In genomic region chr11:17430616-17431015, GRCh38 we compare ENCODE assay signal across 36 cellular contexts. TPM values are rescaled to one million over a fixed set of nuclear protein-coding genes. Genes with fewer than 3 reads are reported as not detected.
"Had no signal": no experiment of that assay in that cellular context is flagged by ENCODE, and none has a peak within 500 bp of the region (broad histone marks: within the 10 kb centered on the region; RNA-seq: fewer than 3 reads in every experiment).

No MANE protein-coding gene starts in this region.

- H3K4me3 ChIP-seq: body of pancreas, heart left ventricle, psoas muscle, sigmoid colon, thyroid gland, upper lobe of right lung had no signal

- H3K4me1 Mint-ChIP-seq: activated naive CD4-positive, alpha-beta T cell treated with anti-CD3 and anti-CD28 coated beads, Interleukin-2, amount 50 U/mL, for 24 hours; activated naive CD8-positive, alpha-beta T cell treated with anti-CD3 and anti-CD28 coated beads, Interleukin-2, amount 50 U/mL, for 24 hours; immature natural killer cell; naive B cell; stimulated activated memory B cell treated with anti-CD40 and anti-IgM and Interleukin-4, amounts not matched to agents 10 μg/mL and 1 μg/mL and 100 μg/mL, for 72 hours; stimulated activated naive CD8-positive, alpha-beta T cell treated with anti-CD3 and anti-CD28 coated beads, Interleukin-15, amount 100 ng/mL, for 72 hours; T-cell had no signal

- H3K36me3 ChIP-seq: heart left ventricle, sigmoid colon, thyroid gland, upper lobe of right lung had no signal

- H3K4me3 Mint-ChIP-seq: activated CD8-positive, alpha-beta memory T cell treated with anti-CD3 and anti-CD28 coated beads, Interleukin-2, amount 10 ng/mL, durations not matched to agents 7 days and 5 days; activated CD8-positive, alpha-beta T cell treated with anti-CD3 and anti-CD28 coated beads, Interleukin-2, amount 10 ng/mL, durations not matched to agents 7 days and 5 days; activated naive CD4-positive, alpha-beta T cell treated with anti-CD3 and anti-CD28 coated beads, Interleukin-2, amount 50 U/mL, for 24 hours; activated naive CD8-positive, alpha-beta T cell treated with anti-CD3 and anti-CD28 coated beads, Interleukin-2, amount 50 U/mL, for 24 hours; immature natural killer cell; mesothelial cell of epicardium; naive B cell; stimulated activated memory B cell treated with anti-CD40 and anti-IgM and Interleukin-4, amounts not matched to agents 10 μg/mL and 1 μg/mL and 100 μg/mL, for 72 hours; stimulated activated naive CD8-positive, alpha-beta T cell treated with anti-CD3 and anti-CD28 coated beads, Interleukin-15, amount 100 ng/mL, for 72 hours; T-cell; T-helper 2 cell treated with Interferon-gamma antibody and Interleukin-4, amounts not matched to agents 5 μg/mL and 100 μg/mL, for 36 hours had no signal

- H3K36me3 Mint-ChIP-seq: activated CD8-positive, alpha-beta memory T cell treated with anti-CD3 and anti-CD28 coated beads, Interleukin-2, amount 10 ng/mL, durations not matched to agents 7 days and 5 days; activated naive CD4-positive, alpha-beta T cell treated with anti-CD3 and anti-CD28 coated beads, Interleukin-2, amount 50 U/mL, for 24 hours; immature natural killer cell; mesothelial cell of epicardium; naive B cell; stimulated activated memory B cell treated with anti-CD40 and anti-IgM and Interleukin-4, amounts not matched to agents 10 μg/mL and 1 μg/mL and 100 μg/mL, for 72 hours; T-cell had no signal

- H3K27me3 ChIP-seq: body of pancreas, thyroid gland, upper lobe of right lung had no signal

- H3K27ac ChIP-seq: body of pancreas, heart left ventricle, parathyroid adenoma, sigmoid colon, thyroid gland, upper lobe of right lung had no signal

- H3K9me3 ChIP-seq: body of pancreas, heart left ventricle, psoas muscle, sigmoid colon, thyroid gland, upper lobe of right lung had no signal

- H3K27ac Mint-ChIP-seq: activated CD8-positive, alpha-beta memory T cell treated with anti-CD3 and anti-CD28 coated beads, Interleukin-2, amount 10 ng/mL, durations not matched to agents 7 days and 5 days; activated CD8-positive, alpha-beta T cell treated with anti-CD3 and anti-CD28 coated beads, Interleukin-2, amount 10 ng/mL, durations not matched to agents 7 days and 5 days; activated naive CD4-positive, alpha-beta T cell treated with anti-CD3 and anti-CD28 coated beads, Interleukin-2, amount 50 U/mL, for 24 hours; activated naive CD8-positive, alpha-beta T cell treated with anti-CD3 and anti-CD28 coated beads, Interleukin-2, amount 50 U/mL, for 24 hours; activated T-helper 2 cell treated with anti-CD3 and anti-CD28 coated beads, Interferon-gamma antibody, Interleukin-2, Interleukin-4, amounts not matched to agents 10 μg/mL and 5 μg/mL and 100 μg/mL, durations not matched to agents 14 hours and 24 hours and 36 hours; immature natural killer cell; mesothelial cell of epicardium; naive B cell; stimulated activated memory B cell treated with anti-CD40 and anti-IgM and Interleukin-4, amounts not matched to agents 10 μg/mL and 1 μg/mL and 100 μg/mL, for 72 hours; T-cell; T-helper 2 cell treated with Interferon-gamma antibody and Interleukin-4, amounts not matched to agents 5 μg/mL and 100 μg/mL, for 36 hours had no signal

- H3K9ac ChIP-seq: parathyroid adenoma had no signal

- H2AFZ ChIP-seq: parathyroid adenoma had no signal

- H3K4me1 ChIP-seq: body of pancreas, heart left ventricle, parathyroid adenoma, sigmoid colon, thyroid gland, upper lobe of right lung had no signal

- H3K9me3 Mint-ChIP-seq: activated naive CD4-positive, alpha-beta T cell treated with anti-CD3 and anti-CD28 coated beads, Interleukin-2, amount 50 U/mL, for 24 hours; activated naive CD8-positive, alpha-beta T cell treated with anti-CD3 and anti-CD28 coated beads, Interleukin-2, amount 50 U/mL, for 24 hours; activated T-helper 2 cell treated with anti-CD3 and anti-CD28 coated beads, Interferon-gamma antibody, Interleukin-2, Interleukin-4, amounts not matched to agents 10 μg/mL and 5 μg/mL and 100 μg/mL, durations not matched to agents 14 hours and 24 hours and 36 hours; immature natural killer cell; mesothelial cell of epicardium; naive B cell; stimulated activated memory B cell treated with anti-CD40 and anti-IgM and Interleukin-4, amounts not matched to agents 10 μg/mL and 1 μg/mL and 100 μg/mL, for 72 hours; stimulated activated naive CD8-positive, alpha-beta T cell treated with anti-CD3 and anti-CD28 coated beads, Interleukin-15, amount 100 ng/mL, for 72 hours; T-cell had no signal

- DNase-seq: activated CD4-positive, alpha-beta T cell treated with anti-CD3 and anti-CD28 coated beads for 1 hour; activated CD4-positive, alpha-beta T cell treated with anti-CD3 and anti-CD28 coated beads, Interleukin-2, amount 50 U/mL, for 1 hour; activated CD8-positive, alpha-beta memory T cell treated with anti-CD3 and anti-CD28 coated beads, Interleukin-2, amount 10 ng/mL, durations not matched to agents 7 days and 5 days; activated CD8-positive, alpha-beta T cell treated with anti-CD3 and anti-CD28 coated beads, Interleukin-2, amount 10 ng/mL, durations not matched to agents 7 days and 5 days; activated naive CD8-positive, alpha-beta T cell treated with anti-CD3 and anti-CD28 coated beads, Interleukin-2, amount 50 U/mL, for 24 hours; activated T-cell treated with anti-CD3 and anti-CD28 coated beads, Interleukin-2, amount 50 U/mL, for 48 hours; amygdala; body of pancreas; cerebellar nuclear complex; cortex of kidney; heart left ventricle; hypothalamus; immature natural killer cell; kidney; naive B cell; occipital lobe; sigmoid colon; small intestine; stimulated activated CD4-positive, alpha-beta T cell treated with anti-CD3 and anti-CD28 coated beads, Interleukin-1b, Interleukin-23, amount 100 ng/mL, for 48 hours; stimulated activated CD4-positive, alpha-beta T cell treated with anti-CD3 and anti-CD28 coated beads, Interleukin-4, amount 100 ng/mL, for 4 hours; stimulated activated CD8-positive, alpha-beta memory T cell treated with anti-CD3 and anti-CD28 coated beads, Interleukin-4, amount 100 ng/mL, for 48 hours; stimulated activated naive CD8-positive, alpha-beta T cell treated with anti-CD3 and anti-CD28 coated beads, Interleukin-15, amount 100 ng/mL, for 72 hours; substantia nigra; T-cell; thyroid gland; upper lobe of right lung had no signal

- H3K27me3 Mint-ChIP-seq: activated naive CD4-positive, alpha-beta T cell treated with anti-CD3 and anti-CD28 coated beads, Interleukin-2, amount 50 U/mL, for 24 hours; stimulated activated naive CD8-positive, alpha-beta T cell treated with anti-CD3 and anti-CD28 coated beads, Interleukin-15, amount 100 ng/mL, for 72 hours had no signal

RNA-seq across cellular contexts. Expression of gene KCNJ11, which starts 42.2 kb away (rescaled TPM):
- total RNA-seq: endothelial cell of umbilical vein, fibroblast of lung, fibroblast of villous mesenchyme had no signal
- polyA plus RNA-seq: fibroblast of lung, immature natural killer cell had no signal

RNA-seq across cellular contexts. Expression of gene ABCC8, which starts 46.0 kb away (rescaled TPM):
- total RNA-seq: endothelial cell of umbilical vein, fibroblast of lung, fibroblast of villous mesenchyme, mesothelial cell of epicardium, T-cell had no signal
- polyA plus RNA-seq: endothelial cell of umbilical vein, fibroblast of lung, immature natural killer cell had no signal
